Comparison of ENCODE assay signal across 29 cellular contexts in genomic region chr2:107235491-107236254, GRCh38.
"Had no signal": no experiment of that assay in that cellular context is flagged by ENCODE, and none has a peak within 500 bp of the region (broad histone marks: within the 10 kb centered on the region; RNA-seq: fewer than 3 reads in every experiment).

No MANE protein-coding gene starts in this region.

- DNase-seq: activated CD4-positive, alpha-beta memory T cell treated with anti-CD3 and anti-CD28 coated beads for 36 hours; activated CD4-positive, alpha-beta T cell treated with anti-CD3 and anti-CD28 coated beads, Interleukin-2, amount 10 ng/mL, durations not matched to agents 7 days and 5 days; activated CD4-positive, CD25-positive, alpha-beta regulatory T cell; activated CD8-positive, alpha-beta memory T cell treated with anti-CD3 and anti-CD28 coated beads for 24 hours; activated gamma-delta T cell; activated naive CD4-positive, alpha-beta T cell treated with anti-CD3 and anti-CD28 coated beads for 36 hours; activated T-cell treated with anti-CD3 and anti-CD28 coated beads, Interleukin-2, amount 50 U/mL, for 48 hours; amygdala; NCI-H1092; NCI-H1417 treated with DMSO at 0.1 percent for 48 hours; NCI-H1694; NCI-H2029; NCI-H2107; NCI-H2171 treated with DMSO at 0.1 percent for 48 hours; NCI-H226; NCI-H526 treated with DMSO at 0.1 percent for 48 hours; OCI-M1; Peyer's patch; Right ventricle myocardium superior; SJCRH30; SK-N-SH; T-helper 17 cell; T-helper 9 cell had no signal

- H3K27me3 Mint-ChIP-seq: activated CD4-positive, alpha-beta memory T cell treated with anti-CD3 and anti-CD28 coated beads for 36 hours; activated CD4-positive, alpha-beta T cell treated with anti-CD3 and anti-CD28 coated beads, Interleukin-2, amount 10 ng/mL, durations not matched to agents 7 days and 5 days; activated naive CD8-positive, alpha-beta T cell; activated T-helper 17 cell treated with anti-CD3 and anti-CD28 coated beads, Interleukin-2, amount 50 U/mL, for 72 hours; brain; T-helper 17 cell had no signal

- H3K4me1 Mint-ChIP-seq: activated CD4-positive, alpha-beta T cell treated with anti-CD3 and anti-CD28 coated beads, Interleukin-2, amount 10 ng/mL, durations not matched to agents 7 days and 5 days; activated T-helper 17 cell treated with anti-CD3 and anti-CD28 coated beads, Interleukin-2, amount 50 U/mL, for 72 hours; brain; T-helper 17 cell had no signal

- H3K27me3 ChIP-seq: Peyer's patch, SJCRH30 had no signal

- H3K36me3 ChIP-seq: Peyer's patch, SJCRH30 had no signal

- H3K36me3 Mint-ChIP-seq: activated CD4-positive, alpha-beta memory T cell treated with anti-CD3 and anti-CD28 coated beads for 36 hours; activated naive CD8-positive, alpha-beta T cell; brain had no signal

- H3K9ac ChIP-seq: KMS-11, SK-N-SH had no signal

- H3K9me3 ChIP-seq: Peyer's patch, SK-N-SH had no signal

- ATAC-seq: activated T-helper 17 cell treated with anti-CD3 and anti-CD28 coated beads, Interleukin-2, amount 50 U/mL, for 72 hours; T-helper 17 cell had no signal

- H3K4me3 ChIP-seq: Peyer's patch, SJCRH30 had no signal

- H3K4me3 Mint-ChIP-seq: activated CD4-positive, alpha-beta memory T cell treated with anti-CD3 and anti-CD28 coated beads for 36 hours; activated CD4-positive, alpha-beta T cell treated with anti-CD3 and anti-CD28 coated beads, Interleukin-2, amount 10 ng/mL, durations not matched to agents 7 days and 5 days; activated naive CD4-positive, alpha-beta T cell treated with anti-CD3 and anti-CD28 coated beads for 36 hours; activated naive CD8-positive, alpha-beta T cell; activated T-helper 17 cell treated with anti-CD3 and anti-CD28 coated beads, Interleukin-2, amount 50 U/mL, for 72 hours; brain; T-helper 17 cell had no signal

- H3K27ac Mint-ChIP-seq: activated CD4-positive, alpha-beta memory T cell treated with anti-CD3 and anti-CD28 coated beads for 36 hours; activated CD4-positive, alpha-beta T cell treated with anti-CD3 and anti-CD28 coated beads, Interleukin-2, amount 10 ng/mL, durations not matched to agents 7 days and 5 days; activated naive CD4-positive, alpha-beta T cell treated with anti-CD3 and anti-CD28 coated beads for 36 hours; activated naive CD8-positive, alpha-beta T cell; activated T-helper 17 cell treated with anti-CD3 and anti-CD28 coated beads, Interleukin-2, amount 50 U/mL, for 72 hours; brain; T-helper 17 cell had no signal

- H3K4me2 ChIP-seq: KMS-11, SK-N-SH had no signal

- H3K9me3 Mint-ChIP-seq: activated CD4-positive, alpha-beta memory T cell treated with anti-CD3 and anti-CD28 coated beads for 36 hours; activated T-helper 17 cell treated with anti-CD3 and anti-CD28 coated beads, Interleukin-2, amount 50 U/mL, for 72 hours had no signal

- H3K27ac ChIP-seq: KMS-11, Peyer's patch, RWPE1, SJCRH30 had no signal

- FAIRE-seq: astrocyte had no signal

- H3K4me1 ChIP-seq: Peyer's patch, SJCRH30 had no signal
